In genomic region chr7:81501220-81501619, GRCh38 we compare ENCODE assay signal across 10 cellular contexts.
DNase-seq lines count a peak whose midpoint lies in the region; ATAC-seq, FAIRE-seq and TF ChIP-seq lines count a peak whose summit lies in the region.
"Had no signal": no experiment of that assay in that cellular context is flagged by ENCODE, and none has a peak within 500 bp of the region (broad histone marks: within the 10 kb centered on the region; RNA-seq: fewer than 3 reads in every experiment).

No MANE protein-coding gene starts in this region.

- H3K23ac ChIP-seq in neuronal stem cell (ENCODE audit: low read depth, low read length, poor library complexity): no peak overlapping the region

- peak in 1 of 2 donors; percentile 81 for DNase-seq in cardiac muscle cell (ENCODE audit: low read depth in 1 of 2, low spot score in 1 of 2)
- no peak for DNase-seq in Right ventricle myocardium superior
- DNase-seq in NOMO-1 (lab: John Stamatoyannopoulos, UW; ENCODE audit: unreplicated experiment in 2 of 2): peak; percentile 34 to 87
- DNase-seq in endothelial cell of umbilical vein (ENCODE audit: low read depth, low spot score): peak; percentile 40
- no peak for DNase-seq in upper lobe of right lung
- DNase-seq in neuronal stem cell (ENCODE audit: low spot score): no peak
- DNase-seq: activated effector memory CD4-positive, alpha-beta T cell treated with anti-CD3 and anti-CD28 coated beads, Interleukin-2, amount 50 U/mL, for 16 hours; CD8-positive, alpha-beta T cell had no signal

- no peak for TF ChIP-seq POLR2A in endothelial cell of umbilical vein (IDR thresholded peaks at IDR 0.05; ENCODE audit: low read depth, low read length)

- ATAC-seq in Right ventricle myocardium superior (ENCODE audit: poor library complexity) (no peak), upper lobe of right lung (no peak), HG02981 (IDR thresholded peaks at IDR 0.05; ENCODE audit: unreplicated experiment) (no peak), GM19452 (IDR thresholded peaks at IDR 0.05; ENCODE audit: unreplicated experiment) (no peak)
- ATAC-seq: CD8-positive, alpha-beta T cell had no signal

- TF ChIP-seq CTCF in cardiac muscle cell (IDR thresholded peaks at IDR 0.05; ENCODE audit: low read depth, low read length): peak; percentile 48
- no peak for TF ChIP-seq CTCF in endothelial cell of umbilical vein (IDR thresholded peaks at IDR 0.05; ENCODE audit: extremely low read depth in 1 of 2, insufficient read depth in 1 of 2, low read depth in 1 of 2, low read length in 2 of 2)
- TF ChIP-seq CTCF in upper lobe of right lung (IDR thresholded peaks at IDR 0.05): peak; percentile 17

- H3K27me3 ChIP-seq in cardiac muscle cell (no peaks in the 10 kb centered on the region), endothelial cell of umbilical vein (ENCODE audit: control insufficient read depth in 2 of 2, insufficient read depth in 2 of 2, low read length in 2 of 2) (no peaks in the 10 kb centered on the region), upper lobe of right lung (no peaks in the 10 kb centered on the region), neuronal stem cell (ENCODE audit: control insufficient read depth in 3 of 3, insufficient read depth in 3 of 3, low read depth in 1 of 3, low read length in 3 of 3) (no peaks in the 10 kb centered on the region)

- dilution Hi-C loops in endothelial cell of umbilical vein (cut with MboI; ENCODE audit: extremely low pct_ligation_motif_present, low sequenced_read_pairs): loop anchor here (25.0 kb wide), 1 partner anchor 261 kb away; the partner anchor contains the start of gene HGF

- no peak overlapping the region for H3K18ac ChIP-seq in neuronal stem cell (ENCODE audit: low read length)

- no peak overlapping the region for H2BK5ac ChIP-seq in neuronal stem cell (ENCODE audit: low read length)

- H2BK12ac ChIP-seq in neuronal stem cell (ENCODE audit: low read length): no peak overlapping the region

- no peaks in the 10 kb centered on the region for H3K79me1 ChIP-seq in neuronal stem cell (ENCODE audit: low read depth, low read length)

- H3K9me1 ChIP-seq in endothelial cell of umbilical vein (replicated peaks; ENCODE audit: control insufficient read depth, extremely low read depth, insufficient read depth, low read length): no peaks in the 10 kb centered on the region

- H4K91ac ChIP-seq in neuronal stem cell (ENCODE audit: low read depth, low read length, poor library complexity): no peak overlapping the region

- no TSS peak for BruUV-seq in endothelial cell of umbilical vein (replicated peaks; lab: Mats Ljungman, UMichigan)

- no peak overlapping the region for H2BK15ac ChIP-seq in neuronal stem cell (ENCODE audit: low read length)

- H4K20me1 ChIP-seq in endothelial cell of umbilical vein (replicated peaks; ENCODE audit: control insufficient read depth, extremely low read depth, insufficient read depth, low read length): no peaks in the 10 kb centered on the region

- no peaks in the 10 kb centered on the region for H3K79me2 ChIP-seq in endothelial cell of umbilical vein (ENCODE audit: control insufficient read depth, insufficient read depth, low read length)

- POLR2A ChIA-PET in endothelial cell of umbilical vein (lab: Charles Lee): no interaction called here

- H4K8ac ChIP-seq in neuronal stem cell (ENCODE audit: low read depth, low read length): no peak overlapping the region

- no peak overlapping the region for H2BK120ac ChIP-seq in neuronal stem cell (ENCODE audit: low read depth, low read length)

- no CpG with 5 or more reads among the region's 2 CpGs for WGBS in neuronal stem cell (ENCODE audit: extremely low coverage in 2 of 2, insufficient read length in 2 of 2, insufficient replicate concordance in 1 of 2), 2 donors

- H3K14ac ChIP-seq in neuronal stem cell (ENCODE audit: low read length): no peak overlapping the region

- H3K36me3 ChIP-seq in cardiac muscle cell (no peaks in the 10 kb centered on the region), endothelial cell of umbilical vein (ENCODE audit: control insufficient read depth in 2 of 2, extremely low read depth in 1 of 2, insufficient read depth in 2 of 2, low read length in 2 of 2) (no peaks in the 10 kb centered on the region), upper lobe of right lung (no peaks in the 10 kb centered on the region), neuronal stem cell (replicated peaks in 1 of 2; ENCODE audit: control insufficient read depth in 2 of 2, insufficient read depth in 2 of 2, low read length in 2 of 2) (no peaks in the 10 kb centered on the region)

- H3K4me2 ChIP-seq in endothelial cell of umbilical vein (ENCODE audit: insufficient read depth, low read length): no peak overlapping the region
- no peak overlapping the region for H3K4me2 ChIP-seq in neuronal stem cell (ENCODE audit: insufficient read depth, low read length, poor library complexity, severe bottlenecking)

- H3K9me3 ChIP-seq in cardiac muscle cell (ENCODE audit: low read depth) (no peaks in the 10 kb centered on the region), endothelial cell of umbilical vein (replicated peaks; ENCODE audit: control insufficient read depth, insufficient read depth, low read length) (no peaks in the 10 kb centered on the region), upper lobe of right lung (no peaks in the 10 kb centered on the region), neuronal stem cell (replicated peaks in 1 of 2; ENCODE audit: control insufficient read depth in 2 of 2, insufficient read depth in 1 of 2, low read depth in 1 of 2, low read length in 2 of 2) (no peaks in the 10 kb centered on the region)

- H3K4me1 ChIP-seq in cardiac muscle cell (ENCODE audit: low read depth) (peaks cover 5% of the 10 kb centered on the region), endothelial cell of umbilical vein (ENCODE audit: control insufficient read depth, extremely low read depth, insufficient read depth, low read length) (peaks cover 14% of the 10 kb centered on the region), upper lobe of right lung (no peaks in the 10 kb centered on the region), neuronal stem cell (ENCODE audit: control insufficient read depth in 2 of 2, insufficient read depth in 1 of 2, low read depth in 1 of 2, low read length in 2 of 2) (no peaks in the 10 kb centered on the region)

- H3K4me3 ChIP-seq in cardiac muscle cell (no peak overlapping the region), endothelial cell of umbilical vein (replicated peaks in 1 of 3; ENCODE audit: insufficient read depth in 1 of 3, low read depth in 1 of 3, low read length in 3 of 3) (no peak overlapping the region), upper lobe of right lung (no peak overlapping the region), neuronal stem cell (ENCODE audit: low read length in 2 of 2) (no peak overlapping the region)

- CTCF ChIA-PET in endothelial cell of umbilical vein (lab: Charles Lee): interaction anchor here (0.6 to 4.8 kb wide), 38 partner anchors 10 to 1228 kb away, joined by 3 to 185 read pairs (median 4); partner anchors contain the start of gene HGF

- H3K4ac ChIP-seq in neuronal stem cell (ENCODE audit: low read length): no peak overlapping the region

- H2AFZ ChIP-seq in endothelial cell of umbilical vein (ENCODE audit: low read depth, low read length) (no peak overlapping the region), neuronal stem cell (ENCODE audit: low read length) (no peak overlapping the region)

- H3K27ac ChIP-seq in cardiac muscle cell (no peak overlapping the region), endothelial cell of umbilical vein (ENCODE audit: insufficient read depth, low read depth, low read length) (no peak overlapping the region), upper lobe of right lung (no peak overlapping the region), neuronal stem cell (replicated peaks; ENCODE audit: low read length) (no peak overlapping the region)

- intact Hi-C loops in Right ventricle myocardium superior (cut with DNase I) (loop anchor here (5.0 to 10.0 kb wide), 2 partner anchors 204 to 456 kb away; no protein-coding TSS in a partner anchor), endothelial cell of umbilical vein (cut with micrococcal nuclease) (loop anchor here (5.0 kb wide), 2 partner anchors 276 to 386 kb away; no protein-coding TSS in a partner anchor), upper lobe of right lung (cut with DNase I) (no loop called here)

- no peak overlapping the region for H2AK5ac ChIP-seq in neuronal stem cell (ENCODE audit: low read depth, low read length)

- FAIRE-seq in endothelial cell of umbilical vein (lab: Jason Lieb, UNC): no peak

- no peak overlapping the region for H3K9ac ChIP-seq in endothelial cell of umbilical vein (replicated peaks; ENCODE audit: extremely low read depth, insufficient read depth, low read length)
- H3K9ac ChIP-seq in neuronal stem cell (ENCODE audit: low read depth, low read length, poor library complexity): no peak overlapping the region

TF ChIP-seq in endothelial cell of umbilical vein, 7 proteins besides CTCF, POLR2A, EP300 and RAD21:
- TF ChIP-seq JUN (IDR thresholded peaks at IDR 0.05; ENCODE audit: borderline replicate concordance, insufficient read depth, insufficient read length, low read depth): no peak
- no peak for TF ChIP-seq MYC (IDR thresholded peaks at IDR 0.05; ENCODE audit: low read depth, low read length)
- TF ChIP-seq FOS (IDR thresholded peaks at IDR 0.05; ENCODE audit: borderline replicate concordance, insufficient read depth, low read length): no peak
- no peak for TF ChIP-seq MAX (IDR thresholded peaks at IDR 0.05; ENCODE audit: insufficient read depth, insufficient read length)
- no peak for TF ChIP-seq GATA2 (IDR thresholded peaks at IDR 0.05; ENCODE audit: insufficient read depth, insufficient read length, low read depth, low read length)
- TF ChIP-seq POLR2AphosphoS5 (IDR thresholded peaks at IDR 0.05; ENCODE audit: insufficient read depth, low read depth, low read length): no peak
- TF ChIP-seq EZH2 (IDR thresholded peaks at IDR 0.05; ENCODE audit: borderline replicate concordance, low read depth, low read length, severe bottlenecking): no peak

Comparison
In these comparisons a context has a peak if more than half of its experiments do, and no peak if none do; other contexts are left out.
1. DNase-seq: peak in NOMO-1 (2 of 2) and endothelial cell of umbilical vein (single experiment); none in Right ventricle myocardium superior (single experiment), upper lobe of right lung (single experiment) and neuronal stem cell (single experiment).
2. CTCF ChIP-seq: peak in cardiac muscle cell (single experiment) and upper lobe of right lung (single experiment); none in endothelial cell of umbilical vein (0 of 2).